31 cellular contexts compared by ENCODE assay signal in genomic region chr12:1815108-1815507, GRCh38. TPM values are rescaled to one million over a fixed set of nuclear protein-coding genes. Genes with fewer than 3 reads are reported as not detected.
"Had no signal": no experiment of that assay in that cellular context is flagged by ENCODE, and none has a peak within 500 bp of the region (broad histone marks: within the 10 kb centered on the region; RNA-seq: fewer than 3 reads in every experiment).

No MANE protein-coding gene starts in this region.

- H3K4me3 ChIP-seq: ascending aorta, breast epithelium, cardiac muscle cell, colonic mucosa, dorsolateral prefrontal cortex had no signal

- H3K27ac Mint-ChIP-seq: activated CD4-positive, alpha-beta memory T cell treated with anti-CD3 and anti-CD28 coated beads, Interleukin-2, amount 10 ng/mL, durations not matched to agents 7 days and 5 days; activated CD4-positive, alpha-beta T cell treated with anti-CD3 and anti-CD28 coated beads for 36 hours; activated CD4-positive, alpha-beta T cell treated with anti-CD3 and anti-CD28 coated beads, Interleukin-2, amount 10 ng/mL, durations not matched to agents 7 days and 5 days; activated naive CD4-positive, alpha-beta T cell treated with anti-CD3 and anti-CD28 coated beads, Interleukin-2, amount 10 ng/mL, durations not matched to agents 7 days and 5 days; activated naive CD4-positive, alpha-beta T cell treated with anti-CD3 and anti-CD28 coated beads, Interleukin-2, amount 50 U/mL, for 72 hours; activated naive CD8-positive, alpha-beta T cell treated with anti-CD3 and anti-CD28 coated beads, Interleukin-2, amount 10 ng/mL, durations not matched to agents 7 days and 5 days; activated T-cell treated with anti-CD3 and anti-CD28 coated beads, Interleukin-2, amount 50 U/mL, for 24 hours; activated T-cell treated with anti-CD3 and anti-CD28 coated beads, Interleukin-2, amount 50 U/mL, for 72 hours; brain; endodermal cell had no signal

- H3K4me1 ChIP-seq: ascending aorta, breast epithelium, colonic mucosa had no signal

- ATAC-seq: activated CD4-positive, alpha-beta T cell treated with anti-CD3 and anti-CD28 coated beads for 36 hours; activated naive CD4-positive, alpha-beta T cell treated with anti-CD3 and anti-CD28 coated beads, Interleukin-2, amount 50 U/mL, for 72 hours; activated T-cell treated with anti-CD3 and anti-CD28 coated beads, Interleukin-2, amount 50 U/mL, for 72 hours; esophagus mucosa had no signal

- H3K4me3 Mint-ChIP-seq: activated CD4-positive, alpha-beta memory T cell treated with anti-CD3 and anti-CD28 coated beads, Interleukin-2, amount 10 ng/mL, durations not matched to agents 7 days and 5 days; activated CD4-positive, alpha-beta T cell treated with anti-CD3 and anti-CD28 coated beads for 36 hours; activated CD4-positive, alpha-beta T cell treated with anti-CD3 and anti-CD28 coated beads, Interleukin-2, amount 10 ng/mL, durations not matched to agents 7 days and 5 days; activated naive CD4-positive, alpha-beta T cell treated with anti-CD3 and anti-CD28 coated beads, Interleukin-2, amount 10 ng/mL, durations not matched to agents 7 days and 5 days; activated naive CD8-positive, alpha-beta T cell treated with anti-CD3 and anti-CD28 coated beads, Interleukin-2, amount 10 ng/mL, durations not matched to agents 7 days and 5 days; activated T-cell treated with anti-CD3 and anti-CD28 coated beads, Interleukin-2, amount 50 U/mL, for 24 hours; activated T-cell treated with anti-CD3 and anti-CD28 coated beads, Interleukin-2, amount 50 U/mL, for 72 hours; brain; endodermal cell had no signal

- H3K36me3 Mint-ChIP-seq: activated naive CD4-positive, alpha-beta T cell treated with anti-CD3 and anti-CD28 coated beads, Interleukin-2, amount 10 ng/mL, durations not matched to agents 7 days and 5 days; activated naive CD4-positive, alpha-beta T cell treated with anti-CD3 and anti-CD28 coated beads, Interleukin-2, amount 50 U/mL, for 72 hours; activated naive CD8-positive, alpha-beta T cell treated with anti-CD3 and anti-CD28 coated beads, Interleukin-2, amount 10 ng/mL, durations not matched to agents 7 days and 5 days; brain had no signal

- H3K9me3 Mint-ChIP-seq: activated CD4-positive, alpha-beta memory T cell treated with anti-CD3 and anti-CD28 coated beads, Interleukin-2, amount 10 ng/mL, durations not matched to agents 7 days and 5 days; activated CD4-positive, alpha-beta T cell treated with anti-CD3 and anti-CD28 coated beads, Interleukin-2, amount 10 ng/mL, durations not matched to agents 7 days and 5 days; activated naive CD4-positive, alpha-beta T cell treated with anti-CD3 and anti-CD28 coated beads, Interleukin-2, amount 10 ng/mL, durations not matched to agents 7 days and 5 days; activated naive CD4-positive, alpha-beta T cell treated with anti-CD3 and anti-CD28 coated beads, Interleukin-2, amount 50 U/mL, for 72 hours; activated naive CD8-positive, alpha-beta T cell treated with anti-CD3 and anti-CD28 coated beads, Interleukin-2, amount 10 ng/mL, durations not matched to agents 7 days and 5 days; activated T-cell treated with anti-CD3 and anti-CD28 coated beads, Interleukin-2, amount 50 U/mL, for 24 hours; activated T-cell treated with anti-CD3 and anti-CD28 coated beads, Interleukin-2, amount 50 U/mL, for 72 hours had no signal

- H3K27me3 ChIP-seq: ascending aorta had no signal

- H3K9me3 ChIP-seq: ascending aorta, breast epithelium, colonic mucosa had no signal

- H3K27ac ChIP-seq: ascending aorta, breast epithelium, cardiac muscle cell, colonic mucosa, dorsolateral prefrontal cortex had no signal

- H3K36me3 ChIP-seq: ascending aorta, breast epithelium, cardiac muscle cell, colonic mucosa had no signal

- DNase-seq: activated CD4-positive, alpha-beta memory T cell treated with anti-CD3 and anti-CD28 coated beads, Interleukin-2, amount 10 ng/mL, durations not matched to agents 7 days and 5 days; activated CD4-positive, alpha-beta T cell treated with anti-CD3 and anti-CD28 coated beads for 36 hours; activated CD4-positive, alpha-beta T cell treated with anti-CD3 and anti-CD28 coated beads, Interleukin-2, amount 10 ng/mL, durations not matched to agents 7 days and 5 days; activated CD4-positive, alpha-beta T cell treated with anti-CD3 and anti-CD28 coated beads, Interleukin-2, amount 50 U/mL, for 4 hours; activated CD4-positive, CD25-positive, alpha-beta regulatory T cell; activated CD4-positive, CD25-positive, alpha-beta regulatory T cell treated with anti-CD3 and anti-CD28 coated beads, Interleukin-2, amount 50 U/mL, for 72 hours; activated CD8-positive, alpha-beta memory T cell treated with anti-CD3 and anti-CD28 coated beads, Interleukin-2, amount 50 U/mL, for 48 hours; activated gamma-delta T cell; activated naive CD4-positive, alpha-beta T cell; activated naive CD4-positive, alpha-beta T cell treated with anti-CD3 and anti-CD28 coated beads, Interleukin-2, amount 10 ng/mL, durations not matched to agents 7 days and 5 days; activated naive CD8-positive, alpha-beta T cell treated with anti-CD3 and anti-CD28 coated beads, Interleukin-2, amount 10 ng/mL, durations not matched to agents 7 days and 5 days; activated T-cell treated with anti-CD3 and anti-CD28 coated beads for 4 hours; activated T-cell treated with anti-CD3 and anti-CD28 coated beads, Interleukin-2, amount 50 U/mL, for 24 hours; activated T-cell treated with anti-CD3 and anti-CD28 coated beads, Interleukin-2, amount 50 U/mL, for 72 hours; central memory CD4-positive, alpha-beta T cell; cerebellar nuclear complex; colonic mucosa; dorsolateral prefrontal cortex; effector memory CD4-positive, alpha-beta T cell; endodermal cell; foreskin fibroblast; head of caudate nucleus; T-helper 1 cell; T-helper 2 cell had no signal

RNA-seq across cellular contexts. Expression of gene LRTM2, which starts 5.3 kb away (rescaled TPM):
- total RNA-seq: activated CD4-positive, alpha-beta memory T cell treated with anti-CD3 and anti-CD28 coated beads, Interleukin-2, amount 10 ng/mL, durations not matched to agents 7 days and 5 days; activated CD4-positive, alpha-beta T cell treated with anti-CD3 and anti-CD28 coated beads for 36 hours; activated CD4-positive, alpha-beta T cell treated with anti-CD3 and anti-CD28 coated beads, Interleukin-2, amount 10 ng/mL, durations not matched to agents 7 days and 5 days; activated naive CD4-positive, alpha-beta T cell treated with anti-CD3 and anti-CD28 coated beads, Interleukin-2, amount 50 U/mL, for 72 hours; activated naive CD8-positive, alpha-beta T cell treated with anti-CD3 and anti-CD28 coated beads, Interleukin-2, amount 10 ng/mL, durations not matched to agents 7 days and 5 days; ascending aorta; breast epithelium; cardiac muscle cell; colonic mucosa; epithelial cell of proximal tubule; esophagus mucosa had no signal
